In genomic region chr11:8917157-8917820, GRCh38 we compare ENCODE assay signal across 10 cellular contexts. TPM values are rescaled to one million over a fixed set of nuclear protein-coding genes. Genes with fewer than 3 reads are reported as not detected.
A peak's percentile ranks its signal among the peaks of the same experiment; 100 is the strongest.
DNase-seq lines count a peak whose midpoint lies in the region; FAIRE-seq and TF ChIP-seq lines count a peak whose summit lies in the region.
"Had no signal": no experiment of that assay in that cellular context is flagged by ENCODE, and none has a peak within 500 bp of the region (broad histone marks: within the 10 kb centered on the region; RNA-seq: fewer than 3 reads in every experiment).

No MANE protein-coding gene starts in this region.

- TF ChIP-seq CTCF in mammary epithelial cell (conservative IDR thresholded peaks at IDR 0.05 in 1 of 2, IDR thresholded peaks at IDR 0.05 in 1 of 2; ENCODE audit: extremely low read depth in 1 of 2, insufficient read depth in 1 of 2, low read depth in 1 of 2, low read length in 2 of 2) (no peak), thyroid gland (IDR thresholded peaks at IDR 0.05) (no peak)

- CTCF ChIA-PET in mammary epithelial cell (lab: Charles Lee; ENCODE audit: low non-redundant PET) = interaction anchor here (0.6 to 0.8 kb wide), 2 partner anchors 42 to 911 kb away, joined by 4 to 8 read pairs; no protein-coding TSS in a partner anchor

- no peaks in the 10 kb centered on the region for H3K9me3 ChIP-seq in mammary epithelial cell (replicated peaks; ENCODE audit: insufficient read depth, low read length)
- H3K9me3 ChIP-seq in thyroid gland = no peaks in the 10 kb centered on the region

- no peaks in the 10 kb centered on the region for H4K20me1 ChIP-seq in mammary epithelial cell (ENCODE audit: insufficient read depth, low read length)

- DNase-seq in HTR-8/SVneo (ENCODE audit: insufficient read length, low spot score) (peak; percentile 86), mammary epithelial cell (peak; percentile 41), kidney glomerular epithelial cell (lab: John Stamatoyannopoulos, UW) (peak; percentile 92), thyroid gland (peak; percentile 74 to 80), NCI-H2171 (lab: John Stamatoyannopoulos, UW) (no peak), NCI-H2196 treated with DMSO at 0.1 percent for 48 hours (lab: John Stamatoyannopoulos, UW; ENCODE audit: unreplicated experiment) (no peak), AML-193 (lab: John Stamatoyannopoulos, UW) (no peak)
- DNase-seq in stimulated activated naive CD4-positive, alpha-beta T cell treated with Interleukin-2 at 50 U/mL for 16 hours (lab: John Stamatoyannopoulos, UW) = no peak

- peak; percentile 90 for FAIRE-seq in HTR-8/SVneo (lab: Jason Lieb, UNC)

- no peak overlapping the region for H2AFZ ChIP-seq in mammary epithelial cell (ENCODE audit: low read depth, low read length)

- H3K4me1 ChIP-seq in mammary epithelial cell (ENCODE audit: insufficient read depth, low read length) = peaks cover 39% of the 10 kb centered on the region
- H3K4me1 ChIP-seq in thyroid gland = peaks cover 20 to 37% of the 10 kb centered on the region in 2 donors

- dilution Hi-C loops in mammary epithelial cell (cut with HindIII; ENCODE audit: low sequenced_read_pairs) = no loop called here

- peaks cover 30% of the 10 kb centered on the region for H3K79me2 ChIP-seq in mammary epithelial cell (ENCODE audit: insufficient read depth, low read length)

- no peaks in the 10 kb centered on the region for H3K27me3 ChIP-seq in mammary epithelial cell (ENCODE audit: insufficient read depth, low read length)
- H3K27me3 ChIP-seq in thyroid gland = no peaks in the 10 kb centered on the region

- intact Hi-C loops in mammary epithelial cell (cut with micrococcal nuclease) (no loop called here), thyroid gland (cut with DNase I) (no loop called here)

- TF ChIP-seq POLR2A in thyroid gland (IDR thresholded peaks at IDR 0.05) = no peak

- in situ Hi-C loops in mammary epithelial cell (cut with MboI; ENCODE audit: low sequenced_read_pairs in 2 of 2) = no loop called here

- H3K27ac ChIP-seq in mammary epithelial cell (ENCODE audit: insufficient read depth, low read depth, low read length) (peak overlapping the region; percentile 12), thyroid gland (peak overlapping the region; percentile 51 to 68 (median 65))
- H3K27ac ChIP-seq: VCaP had no signal

- peak overlapping the region; percentile 43 for H3K4me2 ChIP-seq in mammary epithelial cell (ENCODE audit: insufficient read depth, low read depth, low read length)

- WGBS in mammary epithelial cell (ENCODE audit: low coverage, missing lambda C conversion rate) = 20% methylated on average over 5 of the region's 5 CpGs
- WGBS in thyroid gland, 2 donors = 56 to 64% methylated on average over 5 of the region's 5 CpGs

- no peak overlapping the region for H3K4me3 ChIP-seq in mammary epithelial cell (replicated peaks in 1 of 3; ENCODE audit: insufficient read depth in 1 of 3, low read depth in 2 of 3, low read length in 3 of 3)
- no peak overlapping the region for H3K4me3 ChIP-seq in thyroid gland (replicated peaks in 1 of 3)

- H3K9ac ChIP-seq in mammary epithelial cell (ENCODE audit: insufficient read depth, low read length) = no peak overlapping the region

- no TSS peak for BruUV-seq in mammary epithelial cell (replicated peaks; lab: Mats Ljungman, UMichigan)

- peaks cover 25% of the 10 kb centered on the region for H3K36me3 ChIP-seq in mammary epithelial cell (ENCODE audit: insufficient read depth, low read length)
- peaks cover 9 to 15% of the 10 kb centered on the region in 2 donors for H3K36me3 ChIP-seq in thyroid gland

RNA-seq across cellular contexts. Expression of gene AKIP1, which starts 6.3 kb away (rescaled TPM):
- total RNA-seq in mammary epithelial cell (10 to 100 TPM; 31.7 to 35.2 TPM), thyroid gland (10 to 100 TPM; 25.2 to 33.9 (median 27.8) TPM)
- polyA plus RNA-seq in mammary epithelial cell = 40.5 TPM
- polyA minus RNA-seq in mammary epithelial cell = 21.3 TPM

RNA-seq across cellular contexts. Expression of gene C11orf16, which starts 15.5 kb away (rescaled TPM):
- total RNA-seq in mammary epithelial cell (not detected), thyroid gland (not detected)
- not detected for polyA plus RNA-seq in mammary epithelial cell
- not detected for polyA minus RNA-seq in mammary epithelial cell
- total RNA-seq: esophagus mucosa had no signal

RNA-seq across cellular contexts. Expression of gene ASCL3, which starts 25.5 kb away (rescaled TPM):
- not detected for total RNA-seq in mammary epithelial cell
- polyA plus RNA-seq in mammary epithelial cell = not detected
- polyA minus RNA-seq in mammary epithelial cell = not detected
- total RNA-seq in thyroid gland = not detected
- total RNA-seq: esophagus mucosa had no signal

RNA-seq across cellular contexts. Expression of gene TMEM9B, which starts 47.0 kb away (rescaled TPM):
- total RNA-seq in mammary epithelial cell (10 to 100 TPM; 37.8 to 52.7 TPM), thyroid gland (100 to 1,000 TPM in 2 of 4 donors, 10 to 100 TPM in 2; 73.3 to 158 (median 114) TPM)
- polyA plus RNA-seq in mammary epithelial cell = 29.7 TPM
- polyA minus RNA-seq in mammary epithelial cell = 3.3 TPM

Comparison
In these comparisons a context has a peak if more than half of its experiments do, and no peak if none do; other contexts are left out.
1. DNase-seq: peak in HTR-8/SVneo (single experiment), mammary epithelial cell (single experiment), kidney glomerular epithelial cell (single experiment) and thyroid gland (2 of 2); none in stimulated activated naive CD4-positive, alpha-beta T cell treated with Interleukin-2 at 50 U/mL for 16 hours (single experiment), NCI-H2171 (single experiment), NCI-H2196 treated with DMSO at 0.1 percent for 48 hours (single experiment) and AML-193 (0 of 2).